28 cellular contexts compared by ENCODE assay signal in genomic region chr3:98800401-98800800, GRCh38. TPM values are rescaled to one million over a fixed set of nuclear protein-coding genes. Genes with fewer than 3 reads are reported as not detected.
"Had no signal": no experiment of that assay in that cellular context is flagged by ENCODE, and none has a peak within 500 bp of the region (broad histone marks: within the 10 kb centered on the region; RNA-seq: fewer than 3 reads in every experiment).

No MANE protein-coding gene starts in this region.

- H3K4me3 Mint-ChIP-seq: activated B cell treated with CpG ODN at 0.5 μM for 24 hours; activated CD4-positive, alpha-beta T cell treated with anti-CD3 and anti-CD28 coated beads for 36 hours; activated naive CD8-positive, alpha-beta T cell treated with anti-CD3 and anti-CD28 coated beads for 36 hours; activated T-cell treated with anti-CD3 and anti-CD28 coated beads, Interleukin-2, amount 50 U/mL, for 4 hours; stimulated activated effector memory CD8-positive, alpha-beta T cell treated with anti-CD3 and anti-CD28 coated beads, Interleukin-12 subunit alpha, Interleukin-12 subunit beta, amount 100 ng/mL, for 72 hours; T-helper 17 cell had no signal

- H3K27ac ChIP-seq: esophagus muscularis mucosa, gastrocnemius medialis, parathyroid adenoma, right lobe of liver, stomach, suprapubic skin had no signal

- H3K27ac Mint-ChIP-seq: activated B cell treated with CpG ODN at 0.5 μM for 24 hours; activated CD4-positive, alpha-beta T cell treated with anti-CD3 and anti-CD28 coated beads for 36 hours; activated naive CD8-positive, alpha-beta T cell treated with anti-CD3 and anti-CD28 coated beads for 36 hours; activated T-helper 2 cell treated with anti-CD3 and anti-CD28 coated beads, Interferon-gamma antibody, Interleukin-2, Interleukin-4, amounts not matched to agents 10 μg/mL and 5 μg/mL and 100 μg/mL, durations not matched to agents 14 hours and 24 hours and 36 hours; stimulated activated effector memory CD8-positive, alpha-beta T cell treated with anti-CD3 and anti-CD28 coated beads, Interleukin-12 subunit alpha, Interleukin-12 subunit beta, amount 100 ng/mL, for 72 hours; T-helper 17 cell had no signal

- H3K79me2 ChIP-seq: parathyroid adenoma had no signal

- H3K4me1 Mint-ChIP-seq: activated B cell treated with CpG ODN at 0.5 μM for 24 hours; activated CD4-positive, alpha-beta T cell treated with anti-CD3 and anti-CD28 coated beads for 36 hours; activated naive CD8-positive, alpha-beta T cell treated with anti-CD3 and anti-CD28 coated beads for 36 hours; stimulated activated effector memory CD8-positive, alpha-beta T cell treated with anti-CD3 and anti-CD28 coated beads, Interleukin-12 subunit alpha, Interleukin-12 subunit beta, amount 100 ng/mL, for 72 hours; T-helper 17 cell had no signal

- H3K4me1 ChIP-seq: esophagus muscularis mucosa, gastrocnemius medialis, parathyroid adenoma, stomach had no signal

- ATAC-seq: activated CD4-positive, alpha-beta T cell treated with anti-CD3 and anti-CD28 coated beads for 36 hours; activated T-cell treated with anti-CD3 and anti-CD28 coated beads, Interleukin-2, amount 50 U/mL, for 4 hours; gastrocnemius medialis; mucosa of descending colon; right lobe of liver; stimulated activated effector memory CD8-positive, alpha-beta T cell treated with anti-CD3 and anti-CD28 coated beads, Interleukin-12 subunit alpha, Interleukin-12 subunit beta, amount 100 ng/mL, for 72 hours; T-helper 17 cell had no signal

- H3K4me3 ChIP-seq: esophagus muscularis mucosa, gastrocnemius medialis, mucosa of descending colon, right lobe of liver, stomach, suprapubic skin had no signal

- H3K27me3 Mint-ChIP-seq: activated B cell treated with CpG ODN at 0.5 μM for 24 hours; activated CD4-positive, alpha-beta T cell treated with anti-CD3 and anti-CD28 coated beads for 36 hours; activated naive CD8-positive, alpha-beta T cell treated with anti-CD3 and anti-CD28 coated beads for 36 hours; T-helper 17 cell had no signal

- H3K9me3 Mint-ChIP-seq: activated B cell treated with CpG ODN at 0.5 μM for 24 hours; activated T-cell treated with anti-CD3 and anti-CD28 coated beads, Interleukin-2, amount 50 U/mL, for 4 hours; activated T-helper 2 cell treated with anti-CD3 and anti-CD28 coated beads, Interferon-gamma antibody, Interleukin-2, Interleukin-4, amounts not matched to agents 10 μg/mL and 5 μg/mL and 100 μg/mL, durations not matched to agents 14 hours and 24 hours and 36 hours; stimulated activated effector memory CD8-positive, alpha-beta T cell treated with anti-CD3 and anti-CD28 coated beads, Interleukin-12 subunit alpha, Interleukin-12 subunit beta, amount 100 ng/mL, for 72 hours had no signal

- H3K9me3 ChIP-seq: esophagus muscularis mucosa, gastrocnemius medialis, mucosa of descending colon, right lobe of liver, stomach, suprapubic skin had no signal

- DNase-seq: activated B cell treated with CpG ODN at 0.5 μM for 24 hours; activated CD4-positive, alpha-beta T cell treated with anti-CD3 and anti-CD28 coated beads for 36 hours; activated CD4-positive, alpha-beta T cell treated with anti-CD3 and anti-CD28 coated beads, Interleukin-2, amount 50 U/mL, for 48 hours; activated CD8-positive, alpha-beta memory T cell treated with anti-CD3 and anti-CD28 coated beads, Interleukin-2, amount 50 U/mL, for 48 hours; activated naive CD4-positive, alpha-beta T cell; activated naive CD8-positive, alpha-beta T cell treated with anti-CD3 and anti-CD28 coated beads for 36 hours; activated T-cell treated with anti-CD3 and anti-CD28 coated beads, Interleukin-2, amount 50 U/mL, for 4 hours; central memory CD4-positive, alpha-beta T cell; dermis blood vessel endothelial cell; effector CD8-positive, alpha-beta T cell; gastrocnemius medialis; hippocampal formation; left cardiac atrium; mesendoderm; mucosa of descending colon; nucleus accumbens; right lobe of liver; small intestine; stimulated activated CD4-positive, alpha-beta T cell treated with anti-CD3 and anti-CD28 coated beads, Interleukin-2, amount 100 ng/mL, for 24 hours; stomach; SW 1271; T-helper 17 cell had no signal

- H3K27me3 ChIP-seq: esophagus muscularis mucosa, gastrocnemius medialis, right lobe of liver, stomach, suprapubic skin had no signal

- H2AFZ ChIP-seq: parathyroid adenoma had no signal

- H3K9ac ChIP-seq: parathyroid adenoma had no signal

RNA-seq across cellular contexts. Expression of gene ST3GAL6, which starts 37.3 kb away (rescaled TPM):
- total RNA-seq: activated B cell treated with CpG ODN at 0.5 μM for 24 hours; activated CD4-positive, alpha-beta T cell treated with anti-CD3 and anti-CD28 coated beads for 36 hours; activated CD8-positive, alpha-beta memory T cell treated with anti-CD3 and anti-CD28 coated beads for 36 hours had no signal
